ENCODE assay signal across 8 cellular contexts in the genomic region with DNA sequence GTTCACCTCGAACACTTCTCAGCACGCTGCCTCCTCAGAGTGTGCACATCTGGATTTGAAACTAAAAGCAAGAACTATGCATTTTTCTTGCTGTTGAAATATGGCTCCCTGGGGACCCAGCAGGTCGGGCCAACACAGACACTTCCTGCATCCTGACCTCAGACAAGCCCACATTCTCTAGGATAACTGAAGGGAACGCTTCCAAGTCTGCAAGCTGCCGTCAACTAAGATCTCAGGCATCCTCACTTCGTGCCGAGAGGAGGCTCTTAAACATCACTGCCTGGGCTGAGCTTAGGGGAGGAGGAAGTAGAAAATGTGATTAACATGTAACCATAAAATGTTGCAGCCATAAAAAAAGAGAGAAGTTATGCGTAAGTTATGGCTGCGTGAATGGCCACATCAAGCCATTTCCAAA.
DNase-seq lines count a peak whose midpoint lies in the region; ATAC-seq and TF ChIP-seq lines count a peak whose summit lies in the region.

No MANE protein-coding gene starts in this region.

- H3K27ac ChIP-seq in thyroid gland, result no peak overlapping the region

- H3K9me3 Mint-ChIP-seq in activated CD4-positive, alpha-beta T cell treated with anti-CD3 and anti-CD28 coated beads, Interleukin-2, amount 10 ng/mL, durations not matched to agents 7 days and 5 days, result peaks cover 8% of the 10 kb centered on the region

- H3K27me3 Mint-ChIP-seq in activated CD4-positive, alpha-beta T cell treated with anti-CD3 and anti-CD28 coated beads, Interleukin-2, amount 10 ng/mL, durations not matched to agents 7 days and 5 days, result peaks cover 41% of the 10 kb centered on the region

- CTCF ChIA-PET in activated CD4-positive, alpha-beta T cell treated with anti-CD3 and anti-CD28 coated beads, Interleukin-2, amount 10 ng/mL, durations not matched to agents 7 days and 5 days (lab: Charles Lee), result interaction anchor here (1.0 kb wide), 1 partner anchor 23 kb away, joined by 3 read pairs; no protein-coding TSS in a partner anchor

- H3K36me3 Mint-ChIP-seq in activated CD4-positive, alpha-beta T cell treated with anti-CD3 and anti-CD28 coated beads, Interleukin-2, amount 10 ng/mL, durations not matched to agents 7 days and 5 days (ENCODE audit: low read depth), result no peaks in the 10 kb centered on the region

- no peak overlapping the region for H3K4me3 ChIP-seq in thyroid gland (replicated peaks in 1 of 3)

- ATAC-seq in HG02938 (IDR thresholded peaks at IDR 0.05; ENCODE audit: unreplicated experiment), result peak; percentile 59

- H3K36me3 ChIP-seq in thyroid gland, result no peaks in the 10 kb centered on the region

- no peak for TF ChIP-seq CTCF in thyroid gland (IDR thresholded peaks at IDR 0.05)

- H3K27me3 ChIP-seq in thyroid gland, result no peaks in the 10 kb centered on the region

- no peak overlapping the region for H3K4me3 Mint-ChIP-seq in activated CD4-positive, alpha-beta T cell treated with anti-CD3 and anti-CD28 coated beads, Interleukin-2, amount 10 ng/mL, durations not matched to agents 7 days and 5 days

- WGBS in thyroid gland, 2 donors, result 50 to 65% methylated on average over 9 of the region's 9 CpGs

- no peak overlapping the region for H3K27ac Mint-ChIP-seq in activated CD4-positive, alpha-beta T cell treated with anti-CD3 and anti-CD28 coated beads, Interleukin-2, amount 10 ng/mL, durations not matched to agents 7 days and 5 days

- DNase-seq in GF-D8 (lab: John Stamatoyannopoulos, UW) (peak; percentile 51), amniotic epithelial cell (ENCODE audit: low read depth) (peak; percentile 95), myocyte (ENCODE audit: low read depth) (peak; percentile 93), thyroid gland (no peak)
- DNase-seq in activated CD8-positive, alpha-beta memory T cell treated with anti-CD3 and anti-CD28 coated beads, Interleukin-2, amount 50 U/mL, for 4 hours, result no peak
- DNase-seq in activated CD4-positive, alpha-beta T cell treated with anti-CD3 and anti-CD28 coated beads, Interleukin-2, amount 10 ng/mL, durations not matched to agents 7 days and 5 days, result no peak
- no peak for DNase-seq in activated CD8-positive, alpha-beta memory T cell treated with anti-CD3 and anti-CD28 coated beads, Interleukin-2, amount 50 U/mL, for 48 hours

- H3K4me1 ChIP-seq in thyroid gland, result no peaks in the 10 kb centered on the region

- TF ChIP-seq POLR2A in thyroid gland (IDR thresholded peaks at IDR 0.05), result no peak

- no peaks in the 10 kb centered on the region for H3K9me3 ChIP-seq in thyroid gland

- H3K4me1 Mint-ChIP-seq in activated CD4-positive, alpha-beta T cell treated with anti-CD3 and anti-CD28 coated beads, Interleukin-2, amount 10 ng/mL, durations not matched to agents 7 days and 5 days, result peaks cover 4% of the 10 kb centered on the region

- intact Hi-C loops in thyroid gland (cut with DNase I), result no loop called here

- POLR2A ChIA-PET in activated CD4-positive, alpha-beta T cell treated with anti-CD3 and anti-CD28 coated beads, Interleukin-2, amount 10 ng/mL, durations not matched to agents 7 days and 5 days (lab: Charles Lee), result no interaction called here

Comparison
In these comparisons a context has a peak if more than half of its experiments do, and no peak if none do; other contexts are left out.
1. DNase-seq: peak in GF-D8 (single experiment), amniotic epithelial cell (single experiment) and myocyte (single experiment); none in thyroid gland (0 of 2), activated CD8-positive, alpha-beta memory T cell treated with anti-CD3 and anti-CD28 coated beads, Interleukin-2, amount 50 U/mL, for 4 hours (single experiment), activated CD4-positive, alpha-beta T cell treated with anti-CD3 and anti-CD28 coated beads, Interleukin-2, amount 10 ng/mL, durations not matched to agents 7 days and 5 days (single experiment) and activated CD8-positive, alpha-beta memory T cell treated with anti-CD3 and anti-CD28 coated beads, Interleukin-2, amount 50 U/mL, for 48 hours (single experiment).